In the genomic region with DNA sequence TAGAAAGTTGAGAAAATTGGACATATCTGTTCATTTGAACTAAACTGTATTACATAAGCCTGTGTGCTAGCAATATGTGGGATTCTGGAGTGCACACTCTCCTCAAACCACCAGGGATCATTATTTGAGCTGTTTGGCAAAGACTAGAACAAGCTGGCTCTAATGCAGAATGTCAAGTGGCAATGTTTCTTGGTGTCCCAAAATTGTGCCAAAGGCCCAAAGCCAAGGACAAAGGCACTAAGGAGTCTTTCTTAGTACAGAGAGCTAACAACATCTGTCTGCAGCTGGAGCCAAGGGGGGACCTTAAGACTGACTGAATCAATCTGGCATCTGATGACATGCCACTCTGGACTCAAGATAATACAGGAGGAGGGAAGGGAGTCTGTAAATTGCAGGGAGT, we compare ENCODE assay signal across 21 cellular contexts.
DNase-seq lines count a peak whose midpoint lies in the region; ATAC-seq and TF ChIP-seq lines count a peak whose summit lies in the region.
"Had no signal": no experiment of that assay in that cellular context is flagged by ENCODE, and none has a peak within 500 bp of the region (broad histone marks: within the 10 kb centered on the region; RNA-seq: fewer than 3 reads in every experiment).

No MANE protein-coding gene starts in this region.

- no peaks in the 10 kb centered on the region for H3K4me1 Mint-ChIP-seq in activated CD4-positive, alpha-beta T cell treated with anti-CD3 and anti-CD28 coated beads, Interleukin-2, amount 10 ng/mL, durations not matched to agents 24 days and 14 days

- ATAC-seq in heart left ventricle (peak; percentile 92 to 97 (median 96)), HG03095 (IDR thresholded peaks at IDR 0.05; ENCODE audit: unreplicated experiment) (no peak)
- ATAC-seq: stimulated activated naive CD8-positive, alpha-beta T cell treated with anti-CD3 and anti-CD28 coated beads, Interleukin-15, Interleukin-2, amounts not matched to agents 100 U/mL and 50 U/mL, for 24 hours had no signal

- no peak overlapping the region for H3K9ac ChIP-seq in parathyroid adenoma

- H3K4me1 ChIP-seq in heart left ventricle (peaks cover 0 to 54% (median 20%) of the 10 kb centered on the region in 12 donors), parathyroid adenoma (peaks cover 2% of the 10 kb centered on the region)
- H3K4me1 ChIP-seq: BE2C had no signal

- H3K4me2 ChIP-seq in parathyroid adenoma (ENCODE audit: low read length) = no peak overlapping the region

- peak; percentile 26 for DNase-seq in activated CD4-positive, alpha-beta T cell treated with anti-CD3 and anti-CD28 coated beads, Interleukin-2, amount 10 ng/mL, durations not matched to agents 24 days and 14 days
- no peak for DNase-seq in activated CD4-positive, alpha-beta T cell treated with anti-CD3 and anti-CD28 coated beads for 48 hours
- DNase-seq in heart left ventricle (peak in 4 of 5 donors; percentile 57 to 85 (median 70)), NCI-H1105 treated with DMSO at 0.1 percent for 48 hours (lab: John Stamatoyannopoulos, UW) (no peak), SIG-M5 (lab: John Stamatoyannopoulos, UW) (no peak)
- no peak for DNase-seq in activated naive CD4-positive, alpha-beta T cell treated with anti-CD3 and anti-CD28 coated beads, Interleukin-2, amount 50 U/mL, for 16 hours
- DNase-seq: activated CD8-positive, alpha-beta memory T cell treated with anti-CD3 and anti-CD28 coated beads, Interleukin-2, amount 50 U/mL, for 48 hours; activated effector memory CD4-positive, alpha-beta T cell treated with anti-CD3 and anti-CD28 coated beads, Interleukin-2, amount 50 U/mL, for 16 hours; BE2C; dermis blood vessel endothelial cell; HFFc6; islet precursor cell; mesenchymal stem cell; NCI-H226; stimulated activated naive CD8-positive, alpha-beta T cell treated with anti-CD3 and anti-CD28 coated beads, Interleukin-15, Interleukin-2, amounts not matched to agents 100 U/mL and 50 U/mL, for 24 hours; T-helper 2 cell had no signal

- H3K36me3 ChIP-seq in heart left ventricle (no peaks in the 10 kb centered on the region), parathyroid adenoma (ENCODE audit: control insufficient read depth, insufficient read depth, low read length) (no peaks in the 10 kb centered on the region)
- H3K36me3 ChIP-seq: BE2C had no signal

- no peak overlapping the region for H3K27ac Mint-ChIP-seq in activated CD4-positive, alpha-beta T cell treated with anti-CD3 and anti-CD28 coated beads, Interleukin-2, amount 10 ng/mL, durations not matched to agents 24 days and 14 days
- H3K27ac Mint-ChIP-seq: HFFc6, nephron had no signal

- H3K4me3 Mint-ChIP-seq in activated CD4-positive, alpha-beta T cell treated with anti-CD3 and anti-CD28 coated beads, Interleukin-2, amount 10 ng/mL, durations not matched to agents 24 days and 14 days = no peak overlapping the region
- H3K4me3 Mint-ChIP-seq: HFFc6, nephron had no signal

- H3K27me3 ChIP-seq in heart left ventricle = no peaks in the 10 kb centered on the region
- H3K27me3 ChIP-seq in parathyroid adenoma (ENCODE audit: control insufficient read depth, insufficient read depth, low read length) = no peaks in the 10 kb centered on the region
- H3K27me3 ChIP-seq: BE2C had no signal

- no peaks in the 10 kb centered on the region for H3K9me3 Mint-ChIP-seq in activated CD4-positive, alpha-beta T cell treated with anti-CD3 and anti-CD28 coated beads, Interleukin-2, amount 10 ng/mL, durations not matched to agents 24 days and 14 days
- H3K9me3 Mint-ChIP-seq: HFFc6 had no signal

- H3K4me3 ChIP-seq in heart left ventricle (no peak overlapping the region), parathyroid adenoma (ENCODE audit: low read depth, low read length) (no peak overlapping the region)
- H3K4me3 ChIP-seq: skin epidermis had no signal

- intact Hi-C loops in activated CD4-positive, alpha-beta T cell treated with anti-CD3 and anti-CD28 coated beads, Interleukin-2, amount 10 ng/mL, durations not matched to agents 24 days and 14 days (cut with micrococcal nuclease) = no loop called here
- intact Hi-C loops in heart left ventricle (cut with DNase I) = no loop called here

- H3K9me3 ChIP-seq in heart left ventricle (peaks cover 0 to 14% (median 2%) of the 10 kb centered on the region in 12 donors), parathyroid adenoma (ENCODE audit: control insufficient read depth, low read length) (no peaks in the 10 kb centered on the region)
- H3K9me3 ChIP-seq: BE2C had no signal

- peak overlapping the region; percentile 1 for H2AFZ ChIP-seq in parathyroid adenoma

- no peaks in the 10 kb centered on the region for H3K79me2 ChIP-seq in parathyroid adenoma

- H3K36me3 Mint-ChIP-seq in activated CD4-positive, alpha-beta T cell treated with anti-CD3 and anti-CD28 coated beads, Interleukin-2, amount 10 ng/mL, durations not matched to agents 24 days and 14 days (ENCODE audit: low read depth) = no peaks in the 10 kb centered on the region

- peak in 7 of 12 donors; percentile 5 to 35 (median 14) for TF ChIP-seq CTCF in heart left ventricle (IDR thresholded peaks at IDR 0.05)
- no peak for TF ChIP-seq CTCF in parathyroid adenoma (IDR thresholded peaks at IDR 0.05)

- H3K27ac ChIP-seq in heart left ventricle (peak overlapping the region in 8 of 12 donors; percentile 7 to 58 (median 42)), parathyroid adenoma (no peak overlapping the region)
- H3K27ac ChIP-seq: skin epidermis, VCaP had no signal

- TF ChIP-seq POLR2A in heart left ventricle (IDR thresholded peaks at IDR 0.05) = no peak

- H3K27me3 Mint-ChIP-seq in activated CD4-positive, alpha-beta T cell treated with anti-CD3 and anti-CD28 coated beads, Interleukin-2, amount 10 ng/mL, durations not matched to agents 24 days and 14 days = peaks cover 2% of the 10 kb centered on the region

Comparison
In these comparisons a context has a peak if more than half of its experiments do, and no peak if none do; other contexts are left out.
1. DNase-seq: peak in activated CD4-positive, alpha-beta T cell treated with anti-CD3 and anti-CD28 coated beads, Interleukin-2, amount 10 ng/mL, durations not matched to agents 24 days and 14 days (single experiment) and heart left ventricle (4 of 5); none in activated CD4-positive, alpha-beta T cell treated with anti-CD3 and anti-CD28 coated beads for 48 hours (single experiment), NCI-H1105 treated with DMSO at 0.1 percent for 48 hours (single experiment), SIG-M5 (single experiment) and activated naive CD4-positive, alpha-beta T cell treated with anti-CD3 and anti-CD28 coated beads, Interleukin-2, amount 50 U/mL, for 16 hours (single experiment).